ENCODE assay signal across 1 cellular context in the genomic region with DNA sequence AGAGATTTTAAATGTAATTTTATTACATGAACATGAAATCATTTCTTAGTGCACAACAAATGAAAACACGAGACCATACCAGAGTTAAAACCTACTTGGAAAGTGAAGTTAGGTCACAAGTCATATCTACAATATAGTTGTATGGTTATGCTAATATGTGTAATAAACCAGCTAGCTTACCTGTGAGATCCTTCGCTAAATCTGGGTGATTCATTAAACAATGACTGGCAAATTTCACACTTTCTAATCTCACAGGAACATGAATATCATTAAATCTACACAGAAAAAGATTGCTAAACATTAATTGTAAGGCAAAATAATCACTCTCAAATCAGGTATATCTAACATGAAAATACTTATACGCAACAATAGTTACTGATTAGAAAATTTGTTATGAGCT.
TF ChIP-seq lines count a peak whose summit lies in the region.

No MANE protein-coding gene starts in this region.

TF ChIP-seq in GM23338, 12 proteins besides CTCF, POLR2A, EP300 and RAD21 (continued from another document):
- TF ChIP-seq, protein P1, sequence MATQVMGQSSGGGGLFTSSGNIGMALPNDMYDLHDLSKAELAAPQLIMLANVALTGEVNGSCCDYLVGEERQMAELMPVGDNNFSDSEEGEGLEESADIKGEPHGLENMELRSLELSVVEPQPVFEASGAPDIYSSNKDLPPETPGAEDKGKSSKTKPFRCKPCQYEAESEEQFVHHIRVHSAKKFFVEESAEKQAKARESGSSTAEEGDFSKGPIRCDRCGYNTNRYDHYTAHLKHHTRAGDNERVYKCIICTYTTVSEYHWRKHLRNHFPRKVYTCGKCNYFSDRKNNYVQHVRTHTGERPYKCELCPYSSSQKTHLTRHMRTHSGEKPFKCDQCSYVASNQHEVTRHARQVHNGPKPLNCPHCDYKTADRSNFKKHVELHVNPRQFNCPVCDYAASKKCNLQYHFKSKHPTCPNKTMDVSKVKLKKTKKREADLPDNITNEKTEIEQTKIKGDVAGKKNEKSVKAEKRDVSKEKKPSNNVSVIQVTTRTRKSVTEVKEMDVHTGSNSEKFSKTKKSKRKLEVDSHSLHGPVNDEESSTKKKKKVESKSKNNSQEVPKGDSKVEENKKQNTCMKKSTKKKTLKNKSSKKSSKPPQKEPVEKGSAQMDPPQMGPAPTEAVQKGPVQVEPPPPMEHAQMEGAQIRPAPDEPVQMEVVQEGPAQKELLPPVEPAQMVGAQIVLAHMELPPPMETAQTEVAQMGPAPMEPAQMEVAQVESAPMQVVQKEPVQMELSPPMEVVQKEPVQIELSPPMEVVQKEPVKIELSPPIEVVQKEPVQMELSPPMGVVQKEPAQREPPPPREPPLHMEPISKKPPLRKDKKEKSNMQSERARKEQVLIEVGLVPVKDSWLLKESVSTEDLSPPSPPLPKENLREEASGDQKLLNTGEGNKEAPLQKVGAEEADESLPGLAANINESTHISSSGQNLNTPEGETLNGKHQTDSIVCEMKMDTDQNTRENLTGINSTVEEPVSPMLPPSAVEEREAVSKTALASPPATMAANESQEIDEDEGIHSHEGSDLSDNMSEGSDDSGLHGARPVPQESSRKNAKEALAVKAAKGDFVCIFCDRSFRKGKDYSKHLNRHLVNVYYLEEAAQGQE (IDR thresholded peaks at IDR 0.05; ENCODE audit: unreplicated experiment): no peak
- TF ChIP-seq EZH2 (IDR thresholded peaks at IDR 0.05; ENCODE audit: low read depth, unreplicated experiment): no peak
- no peak for TF ChIP-seq ETS1 (IDR thresholded peaks at IDR 0.05)
- TF ChIP-seq EZH2phosphoT487 (IDR thresholded peaks at IDR 0.05; ENCODE audit: unreplicated experiment): no peak
- TF ChIP-seq NANOG (IDR thresholded peaks at IDR 0.05; ENCODE audit: borderline replicate concordance): no peak
- TF ChIP-seq CREB1 (CRISPR knock-in tag; IDR thresholded peaks at IDR 0.05; ENCODE audit: low read depth): no peak
